19 cellular contexts compared by ENCODE assay signal in the genomic region with DNA sequence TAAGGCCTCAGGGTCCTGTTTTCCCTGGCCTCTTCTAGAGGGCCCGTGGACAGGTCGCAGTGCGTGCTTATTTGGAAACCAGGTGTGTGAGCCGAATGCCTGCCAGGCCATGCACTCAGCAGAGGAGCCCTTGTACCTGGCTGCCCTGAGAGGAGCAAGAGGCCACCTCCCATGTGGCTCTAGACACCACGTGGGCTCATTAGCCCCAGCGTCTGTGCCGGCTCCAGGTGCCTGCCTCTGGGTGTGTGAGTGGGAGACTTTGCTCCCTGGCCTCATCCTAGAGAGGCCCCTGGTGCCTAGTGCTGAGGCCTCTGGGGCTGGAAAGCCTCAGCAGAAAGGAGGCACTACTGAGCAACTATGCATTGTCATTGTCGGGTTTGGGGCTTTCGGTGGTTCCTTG. TPM values are rescaled to one million over a fixed set of nuclear protein-coding genes. Genes with fewer than 3 reads are reported as not detected.
DNase-seq lines count a peak whose midpoint lies in the region; ATAC-seq lines count a peak whose summit lies in the region.
"Had no signal": no experiment of that assay in that cellular context is flagged by ENCODE, and none has a peak within 500 bp of the region (broad histone marks: within the 10 kb centered on the region; RNA-seq: fewer than 3 reads in every experiment).

No MANE protein-coding gene starts in this region.

- H3K4me3 Mint-ChIP-seq in CD4-positive, CD25-positive, alpha-beta regulatory T cell = no peak overlapping the region
- peak overlapping the region in 2 of 10 donors; percentile 14 to 35 for H3K4me3 Mint-ChIP-seq in naive thymus-derived CD4-positive, alpha-beta T cell
- H3K4me3 Mint-ChIP-seq: activated CD4-positive, alpha-beta T cell treated with anti-CD3 and anti-CD28 coated beads, Interleukin-2, amount 10 ng/mL, durations not matched to agents 24 days and 14 days; nephron had no signal

- no peak overlapping the region for H3K4me3 ChIP-seq in CD4-positive, CD25-positive, alpha-beta regulatory T cell (ENCODE audit: low read depth, low read length)
- H3K4me3 ChIP-seq in HUES6 (ENCODE audit: low read depth, low read length) = no peak overlapping the region
- H3K4me3 ChIP-seq in naive thymus-derived CD4-positive, alpha-beta T cell (ENCODE audit: low read length) = no peak overlapping the region
- H3K4me3 ChIP-seq: cardiac muscle cell, GM23248, SK-N-MC had no signal

- no peaks in the 10 kb centered on the region for H3K9me3 ChIP-seq in CD4-positive, CD25-positive, alpha-beta regulatory T cell (ENCODE audit: control insufficient read depth in 2 of 2, low read length in 2 of 2)
- peaks cover 2% of the 10 kb centered on the region; the same call in 1 of the 2 replicates for H3K9me3 ChIP-seq in HUES6 (ENCODE audit: control insufficient read depth, insufficient read depth, low read depth, low read length)
- no peaks in the 10 kb centered on the region for H3K9me3 ChIP-seq in naive thymus-derived CD4-positive, alpha-beta T cell (ENCODE audit: control insufficient read depth in 2 of 3, low read length in 3 of 3)

- H3K27ac ChIP-seq in CD4-positive, CD25-positive, alpha-beta regulatory T cell (ENCODE audit: insufficient read depth, low read length, poor library complexity, severe bottlenecking) = peak overlapping the region; percentile 44
- H3K27ac ChIP-seq in HUES6 (ENCODE audit: low read depth, low read length) = no peak overlapping the region
- H3K27ac ChIP-seq in naive thymus-derived CD4-positive, alpha-beta T cell (ENCODE audit: low read depth, low read length) = peak overlapping the region; percentile 17
- H3K27ac ChIP-seq: cardiac muscle cell, GM23248, SK-N-MC had no signal

- no peak for ATAC-seq in CD4-positive, CD25-positive, alpha-beta regulatory T cell (ENCODE audit: low read depth in 2 of 2)
- ATAC-seq in naive thymus-derived CD4-positive, alpha-beta T cell = no peak
- ATAC-seq: PC-3 had no signal

- CTCF ChIA-PET in naive thymus-derived CD4-positive, alpha-beta T cell (lab: Charles Lee) = interaction anchor here (1.0 to 1.4 kb wide), 4 partner anchors 10 to 167 kb away, joined by 3 to 5 read pairs (median 4); no protein-coding TSS in a partner anchor

- peaks cover 40% of the 10 kb centered on the region for H3K4me1 ChIP-seq in CD4-positive, CD25-positive, alpha-beta regulatory T cell (ENCODE audit: control insufficient read depth, insufficient read depth, low read length, poor library complexity, severe bottlenecking)
- H3K4me1 ChIP-seq in HUES6 (ENCODE audit: control insufficient read depth, insufficient read depth, low read length) = peaks cover 35% of the 10 kb centered on the region
- H3K4me1 ChIP-seq in naive thymus-derived CD4-positive, alpha-beta T cell (ENCODE audit: control insufficient read depth in 2 of 2, insufficient read depth in 2 of 2, low read length in 2 of 2) = peaks cover 23 to 32% of the 10 kb centered on the region in 2 donors

- no peak overlapping the region for H3K27ac Mint-ChIP-seq in CD4-positive, CD25-positive, alpha-beta regulatory T cell
- H3K27ac Mint-ChIP-seq in naive thymus-derived CD4-positive, alpha-beta T cell = peak overlapping the region in 7 of 9 donors; percentile 28 to 83 (median 54)

- H3K27me3 Mint-ChIP-seq in CD4-positive, CD25-positive, alpha-beta regulatory T cell = no peaks in the 10 kb centered on the region
- no peaks in the 10 kb centered on the region for H3K27me3 Mint-ChIP-seq in naive thymus-derived CD4-positive, alpha-beta T cell
- H3K27me3 Mint-ChIP-seq: activated CD4-positive, alpha-beta T cell treated with anti-CD3 and anti-CD28 coated beads, Interleukin-2, amount 10 ng/mL, durations not matched to agents 24 days and 14 days had no signal

- POLR2A ChIA-PET in naive thymus-derived CD4-positive, alpha-beta T cell (lab: Charles Lee) = interaction anchor here (1.0 to 2.9 kb wide), 7 partner anchors 7 to 107 kb away, joined by 3 to 8 read pairs (median 4); no protein-coding TSS in a partner anchor

- intact Hi-C loops in naive thymus-derived CD4-positive, alpha-beta T cell (cut with micrococcal nuclease) = no loop called here

- H3K4me1 Mint-ChIP-seq in CD4-positive, CD25-positive, alpha-beta regulatory T cell = peaks cover 5 to 71% (median 23%) of the 10 kb centered on the region in 4 donors
- H3K4me1 Mint-ChIP-seq in naive thymus-derived CD4-positive, alpha-beta T cell = peaks cover 28 to 78% (median 56%) of the 10 kb centered on the region in 7 donors

- no peaks in the 10 kb centered on the region for H3K9me3 Mint-ChIP-seq in CD4-positive, CD25-positive, alpha-beta regulatory T cell
- peaks cover 0 to 5% (median 0%) of the 10 kb centered on the region in 11 donors for H3K9me3 Mint-ChIP-seq in naive thymus-derived CD4-positive, alpha-beta T cell
- H3K9me3 Mint-ChIP-seq: activated CD4-positive, alpha-beta T cell treated with anti-CD3 and anti-CD28 coated beads, Interleukin-2, amount 10 ng/mL, durations not matched to agents 24 days and 14 days had no signal

- H3K36me3 ChIP-seq in CD4-positive, CD25-positive, alpha-beta regulatory T cell (ENCODE audit: control insufficient read depth, insufficient read depth, low read length) = peaks cover 87% of the 10 kb centered on the region
- peaks cover 13% of the 10 kb centered on the region for H3K36me3 ChIP-seq in HUES6 (ENCODE audit: control insufficient read depth, insufficient read depth, low read length)
- peaks cover 8 to 83% (median 13%) of the 10 kb centered on the region in 3 experiments for H3K36me3 ChIP-seq in naive thymus-derived CD4-positive, alpha-beta T cell (ENCODE audit: control insufficient read depth in 2 of 3, insufficient read depth in 3 of 3, low read length in 3 of 3)
- H3K36me3 ChIP-seq: cardiac muscle cell had no signal

- peaks cover 28% of the 10 kb centered on the region for H3K36me3 Mint-ChIP-seq in CD4-positive, CD25-positive, alpha-beta regulatory T cell
- H3K36me3 Mint-ChIP-seq in naive thymus-derived CD4-positive, alpha-beta T cell = peaks cover 5 to 50% (median 27%) of the 10 kb centered on the region in 5 donors

- peak overlapping the region; percentile 39 for H3K9ac ChIP-seq in HUES6 (ENCODE audit: low read length)
- H3K9ac ChIP-seq: GM23248 had no signal

- DNase-seq in CD4-positive, CD25-positive, alpha-beta regulatory T cell = no peak
- peak; percentile 38 for DNase-seq in ecto neural progenitor cell (ENCODE audit: low spot score)
- DNase-seq in naive thymus-derived CD4-positive, alpha-beta T cell = no peak
- no peak for DNase-seq in NCI-H82 treated with DMSO at 0.1 percent for 48 hours (lab: John Stamatoyannopoulos, UW; ENCODE audit: unreplicated experiment)
- no peak for DNase-seq in NCI-H2196 treated with DMSO at 0.1 percent for 48 hours (lab: John Stamatoyannopoulos, UW; ENCODE audit: unreplicated experiment)
- no peak for DNase-seq in NCI-H748 treated with DMSO at 0.1 percent for 48 hours (lab: John Stamatoyannopoulos, UW)
- DNase-seq in activated CD4-positive, CD25-positive, alpha-beta regulatory T cell treated with anti-CD3 and anti-CD28 coated beads, Interleukin-2, amount 50 U/mL, for 72 hours = no peak
- DNase-seq: activated CD4-positive, alpha-beta T cell treated with anti-CD3 and anti-CD28 coated beads, Interleukin-2, amount 10 ng/mL, durations not matched to agents 24 days and 14 days; activated T-cell treated with anti-CD3 and anti-CD28 coated beads, Interleukin-2, amount 50 U/mL, for 1 hour; COR-L47; effector CD8-positive, alpha-beta T cell; GM23248; hypothalamus; NCI-H1436 treated with DMSO at 0.1 percent for 48 hours; PC-3 had no signal

- no peaks in the 10 kb centered on the region for H3K27me3 ChIP-seq in CD4-positive, CD25-positive, alpha-beta regulatory T cell (ENCODE audit: control insufficient read depth, insufficient read depth, low read length)
- no peaks in the 10 kb centered on the region for H3K27me3 ChIP-seq in HUES6 (ENCODE audit: control insufficient read depth, insufficient read depth, low read length)
- H3K27me3 ChIP-seq in naive thymus-derived CD4-positive, alpha-beta T cell (ENCODE audit: control insufficient read depth in 2 of 2, insufficient read depth in 2 of 2, low read length in 2 of 2) = no peaks in the 10 kb centered on the region
- H3K27me3 ChIP-seq: cardiac muscle cell had no signal

RNA-seq across cellular contexts. Expression of a gene that starts 50.4 kb away (rescaled TPM):
- total RNA-seq in CD4-positive, CD25-positive, alpha-beta regulatory T cell = 227 TPM
- 10 to 100 TPM; 36.3 to 52.1 (median 47.7) TPM for polyA plus RNA-seq in CD4-positive, CD25-positive, alpha-beta regulatory T cell
- total RNA-seq in naive thymus-derived CD4-positive, alpha-beta T cell = 100 to 1,000 TPM; 175 to 256 (median 199) TPM
- polyA plus RNA-seq in naive thymus-derived CD4-positive, alpha-beta T cell = 10 to 100 TPM; 42.4 to 53.7 TPM

Comparison
In these comparisons a context has a peak if more than half of its experiments do, and no peak if none do; other contexts are left out.
1. H3K27ac Mint-ChIP-seq: peak in naive thymus-derived CD4-positive, alpha-beta T cell (7 of 9); none in CD4-positive, CD25-positive, alpha-beta regulatory T cell (0 of 3).